In the genomic region with DNA sequence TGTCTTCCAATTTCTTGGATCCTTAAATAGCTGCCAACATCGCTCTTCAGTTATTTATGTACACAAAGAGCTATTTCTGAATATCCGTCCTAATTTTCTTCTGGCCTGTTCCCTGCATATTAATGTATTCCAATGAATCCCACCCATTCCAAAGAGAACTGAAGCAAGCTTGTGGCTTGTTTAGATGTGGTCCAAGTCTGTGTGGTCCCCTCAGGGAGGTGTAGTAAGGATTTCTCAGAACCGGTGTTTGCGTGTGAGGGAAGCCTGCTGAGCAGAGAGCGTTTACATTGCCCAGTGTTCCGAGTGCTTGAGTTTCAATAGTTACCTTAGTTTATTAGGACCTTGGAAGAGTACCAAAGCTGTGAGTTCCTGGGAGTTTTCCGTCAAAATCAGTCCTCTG, we compare ENCODE assay signal across 18 cellular contexts. TPM values are rescaled to one million over a fixed set of nuclear protein-coding genes. Genes with fewer than 3 reads are reported as not detected.
A peak's percentile ranks its signal among the peaks of the same experiment; 100 is the strongest.
DNase-seq lines count a peak whose midpoint lies in the region; ATAC-seq and TF ChIP-seq lines count a peak whose summit lies in the region.
"Had no signal": no experiment of that assay in that cellular context is flagged by ENCODE, and none has a peak within 500 bp of the region (broad histone marks: within the 10 kb centered on the region; RNA-seq: fewer than 3 reads in every experiment).

No MANE protein-coding gene starts in this region.

- no peak overlapping the region for H3K4me3 ChIP-seq in ACC112 (ENCODE audit: low read depth, low read length)
- H3K4me3 ChIP-seq in cardiac fibroblast (replicated peaks in 1 of 2; ENCODE audit: low read depth in 2 of 2, low read length in 2 of 2), result no peak overlapping the region
- no peak overlapping the region for H3K4me3 ChIP-seq in right lobe of liver
- H3K4me3 ChIP-seq in tibial nerve, result no peak overlapping the region

- TF ChIP-seq POLR2A in right lobe of liver (IDR thresholded peaks at IDR 0.05) (no peak), tibial nerve (IDR thresholded peaks at IDR 0.05) (no peak)

- peaks cover 94% of the 10 kb centered on the region for H3K79me2 ChIP-seq in ACC112 (ENCODE audit: control insufficient read depth, insufficient read depth, low read length, unreplicated experiment)

- TF ChIP-seq CTCF in cardiac fibroblast (IDR thresholded peaks at IDR 0.05; ENCODE audit: low read depth, low read length) (no peak), right lobe of liver (IDR thresholded peaks at IDR 0.05) (no peak), tibial nerve (IDR thresholded peaks at IDR 0.05) (no peak)

- H3K9me3 ChIP-seq in right lobe of liver, result no peaks in the 10 kb centered on the region
- no peaks in the 10 kb centered on the region for H3K9me3 ChIP-seq in tibial nerve

- H3K27ac ChIP-seq in ACC112 (ENCODE audit: low read depth, low read length) (peak overlapping the region; percentile 96), right lobe of liver (peak overlapping the region in 2 of 3 donors; percentile 3 to 49), tibial nerve (no peak overlapping the region)

- 60% methylated on average over 7 of the region's 7 CpGs for WGBS in right lobe of liver (ENCODE audit: insufficient coverage, low coverage, low lambda C conversion rate, missing lambda C conversion rate)
- 62 to 64% methylated on average over 7 of the region's 7 CpGs for WGBS in tibial nerve, 2 donors

- intact Hi-C loops in right lobe of liver (cut with DNase I), result no loop called here

- ATAC-seq in right lobe of liver (no peak), HG03460 (IDR thresholded peaks at IDR 0.05; ENCODE audit: unreplicated experiment) (no peak)
- ATAC-seq: left lobe of liver; sciatic nerve; stimulated activated naive B cell treated with anti-CD40 and anti-IgM and Interleukin-4, amounts not matched to agents 10 μg/mL and 1 μg/mL and 100 μg/mL, for 72 hours; T-cell had no signal

- no peaks in the 10 kb centered on the region for H3K27me3 ChIP-seq in ACC112 (ENCODE audit: insufficient read depth, low read length)
- H3K27me3 ChIP-seq in right lobe of liver, result no peaks in the 10 kb centered on the region
- H3K27me3 ChIP-seq in tibial nerve, result no peaks in the 10 kb centered on the region

- peak; percentile 66 for DNase-seq in H4 (ENCODE audit: low spot score)
- peak; percentile 52 to 62 for DNase-seq in cardiac fibroblast (ENCODE audit: low read depth in 2 of 2)
- DNase-seq in right lobe of liver, result no peak
- DNase-seq in tibial nerve (ENCODE audit: low spot score in 2 of 2), result no peak
- no peak for DNase-seq in mesenteric fat pad (ENCODE audit: low spot score)
- DNase-seq in DMS79 (lab: John Stamatoyannopoulos, UW), result no peak
- DNase-seq: activated CD4-positive, alpha-beta T cell treated with anti-CD3 and anti-CD28 coated beads, Interleukin-2, amount 50 U/mL, for 1 hour; activated naive CD4-positive, alpha-beta T cell treated with Interleukin-2 at 50 U/mL for 16 hours; foreskin fibroblast; NCI-H1694; NCI-H446; nucleus accumbens; stimulated activated naive B cell treated with anti-CD40 and anti-IgM and Interleukin-4, amounts not matched to agents 10 μg/mL and 1 μg/mL and 100 μg/mL, for 72 hours; T-cell had no signal

- H2AFZ ChIP-seq in ACC112 (ENCODE audit: low read length, unreplicated experiment), result no peak overlapping the region

- H3K4me1 ChIP-seq in ACC112 (ENCODE audit: control insufficient read depth, insufficient read depth, low read length, unreplicated experiment) (peaks cover 75% of the 10 kb centered on the region), right lobe of liver (peaks cover 0 to 70% (median 22%) of the 10 kb centered on the region in 4 donors), tibial nerve (no peaks in the 10 kb centered on the region)

- no peak for TF ChIP-seq EP300 in tibial nerve (IDR thresholded peaks at IDR 0.05)

- H3K36me3 ChIP-seq in ACC112 (ENCODE audit: insufficient read depth, low read length) (peaks cover 54% of the 10 kb centered on the region), right lobe of liver (no peaks in the 10 kb centered on the region), tibial nerve (no peaks in the 10 kb centered on the region)

RNA-seq across cellular contexts. Expression of a gene that starts 25.1 kb away (rescaled TPM):
- 7.9 and 8.0 TPM in 2 replicates for total RNA-seq in H4 (2014; rRNA removed; shearing (Covaris generic))
- total RNA-seq in right lobe of liver (10 to 100 TPM; 40.8 to 67.6 (median 52.2) TPM), tibial nerve (10 to 100 TPM; 29.5 to 81.2 (median 57.4) TPM), mesenteric fat pad (407 TPM)

Comparison
In these comparisons a context has a peak if more than half of its experiments do, and no peak if none do; other contexts are left out.
1. H3K27ac ChIP-seq: peak in ACC112 (single experiment) and right lobe of liver (2 of 3); none in tibial nerve (0 of 4).
2. DNase-seq: peak in H4 (single experiment) and cardiac fibroblast (2 of 2); none in right lobe of liver (0 of 3), tibial nerve (0 of 2), mesenteric fat pad (single experiment) and DMS79 (single experiment).